ENCODE assay signal across 9 cellular contexts in genomic region chr11:88508558-88508807, GRCh38.
DNase-seq lines count a peak whose midpoint lies in the region; ATAC-seq and TF ChIP-seq lines count a peak whose summit lies in the region.
"Had no signal": no experiment of that assay in that cellular context is flagged by ENCODE, and none has a peak within 500 bp of the region (broad histone marks: within the 10 kb centered on the region; RNA-seq: fewer than 3 reads in every experiment).

No MANE protein-coding gene starts in this region.

- no peak for ATAC-seq in HG02763 (IDR thresholded peaks at IDR 0.05; ENCODE audit: unreplicated experiment)

- H3K27me3 Mint-ChIP-seq in MCF 10A (ENCODE audit: insufficient read depth, unreplicated experiment), result no peaks in the 10 kb centered on the region

- intact Hi-C loops in breast epithelium (cut with DNase I; ENCODE audit: low total_unique reads), result no loop called here
- intact Hi-C loops in MCF 10A (cut with micrococcal nuclease), result no loop called here

- no peaks in the 10 kb centered on the region for H3K36me3 ChIP-seq in breast epithelium
- no peaks in the 10 kb centered on the region for H3K36me3 ChIP-seq in mesenchymal stem cell (ENCODE audit: control insufficient read depth in 1 of 2, insufficient read depth in 2 of 2, low read depth in 1 of 2, low read length in 2 of 2)
- no peaks in the 10 kb centered on the region for H3K36me3 ChIP-seq in tibial nerve

- DNase-seq in breast epithelium (ENCODE audit: low spot score in 2 of 2), result no peak
- DNase-seq in MCF 10A (ENCODE audit: unreplicated experiment), result no peak
- no peak for DNase-seq in astrocyte of the cerebellum (ENCODE audit: low read depth)
- DNase-seq in mesenchymal stem cell, result no peak
- no peak for DNase-seq in tibial nerve (ENCODE audit: low spot score in 2 of 2)
- no peak for DNase-seq in C1 segment of cervical spinal cord (lab: John Stamatoyannopoulos, UW)
- DNase-seq in RWPE1 (ENCODE audit: low spot score), result no peak

- no peaks in the 10 kb centered on the region for H3K4me1 Mint-ChIP-seq in MCF 10A (ENCODE audit: insufficient read depth, unreplicated experiment)

- H3K4me3 ChIP-seq in breast epithelium (peak overlapping the region; percentile 10 to 63 (median 25)), astrocyte of the cerebellum (ENCODE audit: low read depth, low read length) (peak overlapping the region; percentile 33), mesenchymal stem cell (ENCODE audit: insufficient read depth in 1 of 2, low read depth in 1 of 2, low read length in 2 of 2) (peak overlapping the region; percentile 67 to 68), tibial nerve (peak overlapping the region; percentile 16 to 45 (median 40))

- peak overlapping the region in 1 of 2 experiments; percentile 64 for H3K18ac ChIP-seq in mesenchymal stem cell (ENCODE audit: low read depth in 1 of 2, low read length in 2 of 2)

- H3K4me2 ChIP-seq in mesenchymal stem cell (ENCODE audit: low read length, poor library complexity, severe bottlenecking), result peak overlapping the region; percentile 74

- no peak for TF ChIP-seq POLR2A in breast epithelium (IDR thresholded peaks at IDR 0.05)
- no peak for TF ChIP-seq POLR2A in tibial nerve (IDR thresholded peaks at IDR 0.05)

- peak overlapping the region; percentile 46 to 73 for H3K4ac ChIP-seq in mesenchymal stem cell (ENCODE audit: low read depth in 1 of 2, low read length in 2 of 2)

- in situ Hi-C loops in astrocyte of the cerebellum (cut with HindIII; ENCODE audit: low sequenced_read_pairs), result no loop called here

- 3% methylated on average over 22 of the region's 22 CpGs for WGBS in mesenchymal stem cell
- WGBS in tibial nerve, 2 donors, result 42 to 53% methylated on average over 9 to 16 of the region's 22 CpGs

- peaks cover 3% of the 10 kb centered on the region for H3K79me1 ChIP-seq in mesenchymal stem cell (replicated peaks; ENCODE audit: low read length, poor library complexity, severe bottlenecking)

- peak overlapping the region in 1 of 2 experiments; percentile 89 for H3K23ac ChIP-seq in mesenchymal stem cell (ENCODE audit: low read length in 2 of 2)

- peak overlapping the region; percentile 83 for H2AFZ ChIP-seq in mesenchymal stem cell (ENCODE audit: low read depth, low read length)

- no peaks in the 10 kb centered on the region for H3K36me3 Mint-ChIP-seq in MCF 10A (ENCODE audit: insufficient read depth, unreplicated experiment)

- peak overlapping the region in 1 of 2 experiments; percentile 77 for H3K14ac ChIP-seq in mesenchymal stem cell (ENCODE audit: low read length in 2 of 2)

- H4K8ac ChIP-seq in mesenchymal stem cell (ENCODE audit: low read length), result peak overlapping the region; percentile 93

- no peak overlapping the region for H2BK5ac ChIP-seq in mesenchymal stem cell (ENCODE audit: low read depth, low read length, poor library complexity, severe bottlenecking)

- no peak overlapping the region for H2BK120ac ChIP-seq in mesenchymal stem cell (ENCODE audit: low read depth, low read length)

- TF ChIP-seq CTCF in breast epithelium (IDR thresholded peaks at IDR 0.05) (no peak), MCF 10A (IDR thresholded peaks at IDR 0.05; ENCODE audit: unreplicated experiment) (no peak), astrocyte of the cerebellum (IDR thresholded peaks at IDR 0.05; ENCODE audit: low read depth, low read length, missing control alignments) (no peak), tibial nerve (IDR thresholded peaks at IDR 0.05) (no peak), RWPE1 (conservative IDR thresholded peaks at IDR 0.05; ENCODE audit: low read depth) (no peak)

- CTCF ChIA-PET in MCF 10A (lab: Yijun Ruan, JAX), result interaction anchor here (0.5 kb wide), 1 partner anchor 344 kb away, joined by 3 read pairs; no protein-coding TSS in a partner anchor
- CTCF ChIA-PET in RWPE1 (lab: Yijun Ruan, JAX), result no interaction called here

- peak overlapping the region in 1 of 2 experiments; percentile 82 for H2BK12ac ChIP-seq in mesenchymal stem cell (ENCODE audit: low read length in 2 of 2)

- H3K9me3 Mint-ChIP-seq in MCF 10A (ENCODE audit: unreplicated experiment), result no peaks in the 10 kb centered on the region

- peaks cover 0 to 32% of the 10 kb centered on the region in 2 donors for H3K27me3 ChIP-seq in breast epithelium
- peaks cover 0 to 23% of the 10 kb centered on the region in 2 experiments for H3K27me3 ChIP-seq in mesenchymal stem cell (ENCODE audit: control insufficient read depth in 1 of 2, insufficient read depth in 1 of 2, low read length in 2 of 2)
- peaks cover 0 to 15% of the 10 kb centered on the region in 2 donors for H3K27me3 ChIP-seq in tibial nerve

- POLR2A ChIA-PET in MCF 10A (lab: Yijun Ruan, JAX), result no interaction called here
- POLR2A ChIA-PET in RWPE1 (lab: Yijun Ruan, JAX; ENCODE audit: low non-redundant PET), result no interaction called here

- H3K27ac ChIP-seq in breast epithelium, result no peak overlapping the region
- peak overlapping the region; percentile 24 for H3K27ac ChIP-seq in mesenchymal stem cell (ENCODE audit: low read length, poor library complexity, severe bottlenecking)
- peak overlapping the region in 1 of 4 donors; percentile 1 for H3K27ac ChIP-seq in tibial nerve
- no peak overlapping the region for H3K27ac ChIP-seq in RWPE1
- H3K27ac ChIP-seq: C4-2B had no signal

- H2BK15ac ChIP-seq in mesenchymal stem cell (ENCODE audit: low read depth, poor library complexity, severe bottlenecking), result no peak overlapping the region

- H3K27ac Mint-ChIP-seq in MCF 10A (ENCODE audit: low read depth, unreplicated experiment), result no peak overlapping the region

- H3K4me3 Mint-ChIP-seq in MCF 10A (ENCODE audit: unreplicated experiment), result no peak overlapping the region

- H3K4me1 ChIP-seq in breast epithelium (no peaks in the 10 kb centered on the region), mesenchymal stem cell (ENCODE audit: control insufficient read depth, insufficient read depth, low read depth, low read length) (peaks cover 13% of the 10 kb centered on the region), tibial nerve (peaks cover 0 to 12% (median 0%) of the 10 kb centered on the region in 4 donors)

- no peak overlapping the region for H3K9ac ChIP-seq in mesenchymal stem cell (ENCODE audit: low read length)

- TF ChIP-seq EP300 in tibial nerve (IDR thresholded peaks at IDR 0.05), result no peak

- BruUV-seq in MCF 10A (replicated peaks; lab: Mats Ljungman, UMichigan), result no TSS peak

- no peak overlapping the region for H4K91ac ChIP-seq in mesenchymal stem cell (ENCODE audit: low read length)

- H2AK5ac ChIP-seq in mesenchymal stem cell (ENCODE audit: low read length, severe bottlenecking), result no peak overlapping the region

- no peaks in the 10 kb centered on the region for H3K9me3 ChIP-seq in breast epithelium
- H3K9me3 ChIP-seq in mesenchymal stem cell (ENCODE audit: control insufficient read depth, low read length), result no peaks in the 10 kb centered on the region
- H3K9me3 ChIP-seq in tibial nerve, result no peaks in the 10 kb centered on the region
